ENCODE assay signal across 1 cellular context in genomic region chr1:224503161-224504118, GRCh38.
TF ChIP-seq lines count a peak whose summit lies in the region.

No MANE protein-coding gene starts in this region.

TF ChIP-seq in K562, 482 proteins besides CTCF, POLR2A, EP300 and RAD21 (continued from another document and continues in another):
- TF ChIP-seq SMARCC2 (IDR thresholded peaks at IDR 0.05; ENCODE audit: low read depth) (peak; percentile 98), POU5F1 (IDR thresholded peaks at IDR 0.05; ENCODE audit: borderline replicate concordance, low read depth, low read length, partially characterized antibody) (peak; percentile 59), USF1 (CRISPR knock-in tag; IDR thresholded peaks at IDR 0.05) (peak; percentile 59), KDM4B (IDR thresholded peaks at IDR 0.05; ENCODE audit: borderline replicate concordance in 2 of 2, low read depth in 1 of 2) (peak in 1 of 2 experiments; percentile 72; a peak in 1 of 4 replicates), HMG20A (CRISPR knock-in tag; conservative IDR thresholded peaks at IDR 0.05) (no peak), HNRNPLL (IDR thresholded peaks at IDR 0.05; ENCODE audit: low read depth, low read length, poor library complexity, severe bottlenecking) (peak; percentile 32), JUNB (CRISPR knock-in tag; conservative IDR thresholded peaks at IDR 0.05) (no peak), ZHX1 (conservative IDR thresholded peaks at IDR 0.05; ENCODE audit: low read length) (no peak; the same call in 1 of the 2 replicates), NUFIP1 (IDR thresholded peaks at IDR 0.05; ENCODE audit: partially characterized antibody) (no peak), SFPQ (IDR thresholded peaks at IDR 0.05; ENCODE audit: low read depth, low read length) (no peak), ZNF347 (CRISPR knock-in tag; IDR thresholded peaks at IDR 0.05; ENCODE audit: low read depth) (no peak), PTBP1 (IDR thresholded peaks at IDR 0.05; ENCODE audit: low read depth, low read length) (peak; percentile 94), ZNF384 (IDR thresholded peaks at IDR 0.05; ENCODE audit: low read depth, low read length) (no peak; the same call in 1 of the 2 replicates), MTA2 (IDR thresholded peaks at IDR 0.05; ENCODE audit: low read depth) (peak; percentile 98), HNRNPUL1 (IDR thresholded peaks at IDR 0.05; ENCODE audit: low read length) (0 out of 2 replicates have a peak, but pooled peaks have one; percentile 31), PHF8 (IDR thresholded peaks at IDR 0.05; ENCODE audit: borderline replicate concordance, low read length) (peak; percentile 14; the same call in 1 of the 2 replicates), SMAD3 (CRISPR knock-in tag; conservative IDR thresholded peaks at IDR 0.05) (peak; percentile 92; the same call in 1 of the 2 replicates), ILF3 (IDR thresholded peaks at IDR 0.05; ENCODE audit: borderline replicate concordance) (no peak), NR4A1 (CRISPR knock-in tag; IDR thresholded peaks at IDR 0.05) (0 out of 2 replicates have a peak, but pooled peaks have one; percentile 26), NR4A1 (tag; IDR thresholded peaks at IDR 0.05) (peak; percentile 95), EWSR1 (IDR thresholded peaks at IDR 0.05; ENCODE audit: borderline replicate concordance, low read depth, partially characterized antibody) (no peak), SMARCA4 (IDR thresholded peaks at IDR 0.05) (peak; percentile 98), ZNF639 (CRISPR knock-in tag; conservative IDR thresholded peaks at IDR 0.05 in 1 of 2, IDR thresholded peaks at IDR 0.05 in 1 of 2) (peak in 1 of 2 experiments; percentile 98; a peak in 2 of 4 replicates), PRMT5 (CRISPR knock-in tag; IDR thresholded peaks at IDR 0.05) (no peak), ZNF212 (CRISPR knock-in tag; IDR thresholded peaks at IDR 0.05) (no peak), CGGBP1 (CRISPR knock-in tag; IDR thresholded peaks at IDR 0.05) (no peak), AFF1 (IDR thresholded peaks at IDR 0.05; ENCODE audit: low read depth in 1 of 2, partially characterized antibody in 2 of 2) (peak in 1 of 2 experiments; percentile 93), HDAC2 (IDR thresholded peaks at IDR 0.05) (peak; percentile 98), FUS (optimal IDR thresholded peaks at IDR 0.05; ENCODE audit: low read depth, low read length) (no peak), MYC (IDR thresholded peaks at IDR 0.05; ENCODE audit: low read depth, low read length) (peak; percentile 92), MYC (CRISPR knock-in tag; IDR thresholded peaks at IDR 0.05; ENCODE audit: borderline replicate concordance, low read depth) (no peak; the same call in 1 of the 2 replicates), MEF2D (tag; conservative IDR thresholded peaks at IDR 0.05; ENCODE audit: low read depth) (peak; percentile 89), ATF7 (IDR thresholded peaks at IDR 0.05) (peak; percentile 92), TFAM (CRISPR knock-in tag; conservative IDR thresholded peaks at IDR 0.05) (no peak), RFX5 (IDR thresholded peaks at IDR 0.05; ENCODE audit: low read depth, low read length) (no peak), MBD2 (IDR thresholded peaks at IDR 0.05; ENCODE audit: borderline replicate concordance, low read depth) (peak; percentile 89), FOXM1 (IDR thresholded peaks at IDR 0.05; ENCODE audit: low read depth) (peak; percentile 97), FOXM1 (CRISPR knock-in tag; IDR thresholded peaks at IDR 0.05; ENCODE audit: low read depth) (no peak), ARID2 (IDR thresholded peaks at IDR 0.05) (peak; percentile 23; the same call in 1 of the 2 replicates), JUND (IDR thresholded peaks at IDR 0.05; ENCODE audit: borderline replicate concordance, low read depth, low read length) (peak; percentile 84), JUND (tag; IDR thresholded peaks at IDR 0.05; ENCODE audit: borderline replicate concordance, low read depth, low read length) (peak; percentile 67; the same call in 2 of the 3 replicates), FOXJ2 (tag; IDR thresholded peaks at IDR 0.05) (peak; percentile 97), NR1H2 (CRISPR knock-in tag; IDR thresholded peaks at IDR 0.05) (no peak), SIX5 (IDR thresholded peaks at IDR 0.05; ENCODE audit: borderline replicate concordance in 1 of 2, insufficient read depth in 1 of 2, low read depth in 1 of 2, low read length in 2 of 2) (no peak), ZNF23 (CRISPR knock-in tag; IDR thresholded peaks at IDR 0.05) (peak; percentile 63), ZNF282 (CRISPR knock-in tag; IDR thresholded peaks at IDR 0.05) (no peak), JUN (IDR thresholded peaks at IDR 0.05; ENCODE audit: borderline replicate concordance, low read depth, low read length) (peak; percentile 78; the same call in 1 of the 2 replicates), JUN (CRISPR knock-in tag; IDR thresholded peaks at IDR 0.05; ENCODE audit: borderline replicate concordance) (no peak), NFE2 (IDR thresholded peaks at IDR 0.05; ENCODE audit: low read depth) (peak; percentile 59), SIRT6 (IDR thresholded peaks at IDR 0.05; ENCODE audit: low read depth, low read length) (no peak), HDAC6 (IDR thresholded peaks at IDR 0.05; ENCODE audit: low read depth, low read length) (no peak)
- TF ChIP-seq, protein P1, sequence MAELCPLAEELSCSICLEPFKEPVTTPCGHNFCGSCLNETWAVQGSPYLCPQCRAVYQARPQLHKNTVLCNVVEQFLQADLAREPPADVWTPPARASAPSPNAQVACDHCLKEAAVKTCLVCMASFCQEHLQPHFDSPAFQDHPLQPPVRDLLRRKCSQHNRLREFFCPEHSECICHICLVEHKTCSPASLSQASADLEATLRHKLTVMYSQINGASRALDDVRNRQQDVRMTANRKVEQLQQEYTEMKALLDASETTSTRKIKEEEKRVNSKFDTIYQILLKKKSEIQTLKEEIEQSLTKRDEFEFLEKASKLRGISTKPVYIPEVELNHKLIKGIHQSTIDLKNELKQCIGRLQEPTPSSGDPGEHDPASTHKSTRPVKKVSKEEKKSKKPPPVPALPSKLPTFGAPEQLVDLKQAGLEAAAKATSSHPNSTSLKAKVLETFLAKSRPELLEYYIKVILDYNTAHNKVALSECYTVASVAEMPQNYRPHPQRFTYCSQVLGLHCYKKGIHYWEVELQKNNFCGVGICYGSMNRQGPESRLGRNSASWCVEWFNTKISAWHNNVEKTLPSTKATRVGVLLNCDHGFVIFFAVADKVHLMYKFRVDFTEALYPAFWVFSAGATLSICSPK (IDR thresholded peaks at IDR 0.05; ENCODE audit: borderline replicate concordance) = 0 out of 2 replicates have a peak, but pooled peaks have one; percentile 25
- TF ChIP-seq, protein P2, sequence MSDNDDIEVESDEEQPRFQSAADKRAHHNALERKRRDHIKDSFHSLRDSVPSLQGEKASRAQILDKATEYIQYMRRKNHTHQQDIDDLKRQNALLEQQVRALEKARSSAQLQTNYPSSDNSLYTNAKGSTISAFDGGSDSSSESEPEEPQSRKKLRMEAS (CRISPR knock-in tag; IDR thresholded peaks at IDR 0.05) = peak; percentile 100
- TF ChIP-seq, protein P3, sequence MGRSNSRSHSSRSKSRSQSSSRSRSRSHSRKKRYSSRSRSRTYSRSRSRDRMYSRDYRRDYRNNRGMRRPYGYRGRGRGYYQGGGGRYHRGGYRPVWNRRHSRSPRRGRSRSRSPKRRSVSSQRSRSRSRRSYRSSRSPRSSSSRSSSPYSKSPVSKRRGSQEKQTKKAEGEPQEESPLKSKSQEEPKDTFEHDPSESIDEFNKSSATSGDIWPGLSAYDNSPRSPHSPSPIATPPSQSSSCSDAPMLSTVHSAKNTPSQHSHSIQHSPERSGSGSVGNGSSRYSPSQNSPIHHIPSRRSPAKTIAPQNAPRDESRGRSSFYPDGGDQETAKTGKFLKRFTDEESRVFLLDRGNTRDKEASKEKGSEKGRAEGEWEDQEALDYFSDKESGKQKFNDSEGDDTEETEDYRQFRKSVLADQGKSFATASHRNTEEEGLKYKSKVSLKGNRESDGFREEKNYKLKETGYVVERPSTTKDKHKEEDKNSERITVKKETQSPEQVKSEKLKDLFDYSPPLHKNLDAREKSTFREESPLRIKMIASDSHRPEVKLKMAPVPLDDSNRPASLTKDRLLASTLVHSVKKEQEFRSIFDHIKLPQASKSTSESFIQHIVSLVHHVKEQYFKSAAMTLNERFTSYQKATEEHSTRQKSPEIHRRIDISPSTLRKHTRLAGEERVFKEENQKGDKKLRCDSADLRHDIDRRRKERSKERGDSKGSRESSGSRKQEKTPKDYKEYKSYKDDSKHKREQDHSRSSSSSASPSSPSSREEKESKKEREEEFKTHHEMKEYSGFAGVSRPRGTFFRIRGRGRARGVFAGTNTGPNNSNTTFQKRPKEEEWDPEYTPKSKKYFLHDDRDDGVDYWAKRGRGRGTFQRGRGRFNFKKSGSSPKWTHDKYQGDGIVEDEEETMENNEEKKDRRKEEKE (IDR thresholded peaks at IDR 0.05; ENCODE audit: borderline replicate concordance in 1 of 2, control insufficient read depth in 1 of 2, low read depth in 2 of 2, low read length in 1 of 2) = peak in 1 of 2 experiments; percentile 88; a peak in 2 of 4 replicates
